In genomic region chr20:50635676-50636600, GRCh38 we compare ENCODE assay signal across 8 cellular contexts. TPM values are rescaled to one million over a fixed set of nuclear protein-coding genes. Genes with fewer than 3 reads are reported as not detected.
DNase-seq lines count a peak whose midpoint lies in the region; ATAC-seq and TF ChIP-seq lines count a peak whose summit lies in the region.

No MANE protein-coding gene starts in this region.

- intact Hi-C loops in Caco-2 (cut with micrococcal nuclease; ENCODE audit: unreplicated experiment), result loop anchor here (2.0 kb wide), 1 partner anchor 27 kb away; no protein-coding TSS in a partner anchor

- no peaks in the 10 kb centered on the region for H3K79me2 ChIP-seq in parathyroid adenoma

- H2AFZ ChIP-seq in parathyroid adenoma, result peak overlapping the region; percentile 69

- DNase-seq in Caco-2 (peak; percentile 92 to 94), HUDEP-2 (lab: John Stamatoyannopoulos, UW; ENCODE audit: unreplicated experiment in 76 of 76) (peak in 65 of 76 experiments; percentile 3 to 77 (median 44)), Peyer's patch (peak; percentile 39 to 80 (median 76)), fibroblast of villous mesenchyme (ENCODE audit: low read depth) (peak; percentile 83)
- DNase-seq in activated T-cell treated with anti-CD3 and anti-CD28 coated beads, Interleukin-2, amount 50 U/mL, for 72 hours, result peak; percentile 70 to 76

- POLR2A ChIA-PET in Caco-2 (lab: Charles Lee), result interaction anchor here (0.6 kb wide), 1 partner anchor 27 kb away, joined by 6 read pairs; no protein-coding TSS in a partner anchor

- H3K4me3 ChIP-seq in Caco-2 (ENCODE audit: low read depth, low read length) (no peak overlapping the region), Peyer's patch (peak overlapping the region in 1 of 4 donors; percentile 4), fibroblast of villous mesenchyme (ENCODE audit: low read depth, low read length) (peak overlapping the region; percentile 34), parathyroid adenoma (ENCODE audit: low read depth, low read length) (peak overlapping the region; percentile 12)

- H3K27me3 Mint-ChIP-seq in Caco-2 (ENCODE audit: insufficient read depth, unreplicated experiment), result no peaks in the 10 kb centered on the region
- H3K27me3 Mint-ChIP-seq in activated T-cell treated with anti-CD3 and anti-CD28 coated beads, Interleukin-2, amount 50 U/mL, for 72 hours (ENCODE audit: low read depth), result peaks cover 4% of the 10 kb centered on the region

- TF ChIP-seq CTCF in Caco-2 (IDR thresholded peaks at IDR 0.05; ENCODE audit: insufficient read depth in 1 of 2, low read depth in 1 of 2, low read length in 1 of 2, severe bottlenecking in 1 of 2, unreplicated experiment in 1 of 2) (peak; percentile 99), Peyer's patch (IDR thresholded peaks at IDR 0.05) (peak; percentile 36 to 86 (median 78)), fibroblast of villous mesenchyme (IDR thresholded peaks at IDR 0.05; ENCODE audit: insufficient read depth, low read depth, low read length) (peak; percentile 94), parathyroid adenoma (IDR thresholded peaks at IDR 0.05) (peak; percentile 94)

- H3K9ac ChIP-seq in parathyroid adenoma, result no peak overlapping the region

- H3K4me1 ChIP-seq in Caco-2 (peaks cover 21% of the 10 kb centered on the region), Peyer's patch (peaks cover 0 to 15% (median 0%) of the 10 kb centered on the region in 4 donors), parathyroid adenoma (peaks cover 17% of the 10 kb centered on the region)

- TF ChIP-seq POLR2A in Peyer's patch (IDR thresholded peaks at IDR 0.05), result no peak

- ATAC-seq in activated T-cell treated with anti-CD3 and anti-CD28 coated beads, Interleukin-2, amount 50 U/mL, for 72 hours (replicated peaks in 1 of 2), result peak; percentile 73 to 75
- ATAC-seq in GM18868 (IDR thresholded peaks at IDR 0.05; ENCODE audit: unreplicated experiment), result no peak
- ATAC-seq in HG03342 (IDR thresholded peaks at IDR 0.05; ENCODE audit: unreplicated experiment), result no peak

- CTCF ChIA-PET in Caco-2 (lab: Charles Lee), result interaction anchor here (0.6 to 3.4 kb wide), 18 partner anchors 10 to 446 kb away, joined by 3 to 32 read pairs (median 4); partner anchors contain the start of genes CEBPB and PARD6B

- peak overlapping the region; percentile 53 for H3K27ac Mint-ChIP-seq in Caco-2 (ENCODE audit: unreplicated experiment)
- H3K27ac Mint-ChIP-seq in activated T-cell treated with anti-CD3 and anti-CD28 coated beads, Interleukin-2, amount 50 U/mL, for 72 hours, result no peak overlapping the region

- H3K27me3 ChIP-seq in Caco-2 (replicated peaks; ENCODE audit: control insufficient read depth, insufficient read depth, low read length) (no peaks in the 10 kb centered on the region), Peyer's patch (no peaks in the 10 kb centered on the region), parathyroid adenoma (ENCODE audit: control insufficient read depth, insufficient read depth, low read length) (no peaks in the 10 kb centered on the region)

- no peaks in the 10 kb centered on the region for H3K36me3 Mint-ChIP-seq in Caco-2 (ENCODE audit: insufficient read depth, unreplicated experiment)
- H3K36me3 Mint-ChIP-seq in activated T-cell treated with anti-CD3 and anti-CD28 coated beads, Interleukin-2, amount 50 U/mL, for 72 hours (ENCODE audit: insufficient read depth in 2 of 2), result no peaks in the 10 kb centered on the region

- H3K27ac ChIP-seq in Peyer's patch, result peak overlapping the region; percentile 10 to 73 (median 34)
- peak overlapping the region; percentile 64 for H3K27ac ChIP-seq in parathyroid adenoma

- no TSS peak for BruUV-seq in Caco-2 (replicated peaks; lab: Mats Ljungman, UMichigan)

- H3K9me3 ChIP-seq in Caco-2, result no peaks in the 10 kb centered on the region
- H3K9me3 ChIP-seq in Peyer's patch, result no peaks in the 10 kb centered on the region
- no peaks in the 10 kb centered on the region for H3K9me3 ChIP-seq in parathyroid adenoma (ENCODE audit: control insufficient read depth, low read length)

- peak overlapping the region; percentile 50 for H3K4me3 Mint-ChIP-seq in Caco-2 (ENCODE audit: unreplicated experiment)
- no peak overlapping the region for H3K4me3 Mint-ChIP-seq in activated T-cell treated with anti-CD3 and anti-CD28 coated beads, Interleukin-2, amount 50 U/mL, for 72 hours

- peak overlapping the region; percentile 61 for H3K4me2 ChIP-seq in parathyroid adenoma (ENCODE audit: low read length)

- H3K36me3 ChIP-seq in Caco-2 (ENCODE audit: control insufficient read depth, insufficient read depth, low read length) (no peaks in the 10 kb centered on the region), Peyer's patch (no peaks in the 10 kb centered on the region), parathyroid adenoma (ENCODE audit: control insufficient read depth, insufficient read depth, low read length) (no peaks in the 10 kb centered on the region)

- H3K4me1 Mint-ChIP-seq in Caco-2 (ENCODE audit: low read depth, unreplicated experiment), result peaks cover 17% of the 10 kb centered on the region
- no peaks in the 10 kb centered on the region for H3K4me1 Mint-ChIP-seq in activated T-cell treated with anti-CD3 and anti-CD28 coated beads, Interleukin-2, amount 50 U/mL, for 72 hours (ENCODE audit: low read depth)

- no peaks in the 10 kb centered on the region for H3K9me3 Mint-ChIP-seq in Caco-2 (ENCODE audit: unreplicated experiment)
- H3K9me3 Mint-ChIP-seq in activated T-cell treated with anti-CD3 and anti-CD28 coated beads, Interleukin-2, amount 50 U/mL, for 72 hours, result no peaks in the 10 kb centered on the region

RNA-seq across cellular contexts. Expression of gene RIPOR3, which starts 55.4 kb away (rescaled TPM):
- total RNA-seq in Caco-2 (2022) (0.18 and 0.67 TPM in 2 replicates), Peyer's patch (10 to 100 TPM in 3 of 4 donors, 1 to 10 TPM in 1; 8.2 to 51.2 (median 20.5) TPM), fibroblast of villous mesenchyme (28.1 and 29.3 TPM in 2 replicates)
- under 1 TPM; 0.14 to 0.23 TPM for total RNA-seq in activated T-cell treated with anti-CD3 and anti-CD28 coated beads, Interleukin-2, amount 50 U/mL, for 72 hours

Comparison
In these comparisons a context has a peak if more than half of its experiments do, and no peak if none do; other contexts are left out.
1. ATAC-seq: peak in activated T-cell treated with anti-CD3 and anti-CD28 coated beads, Interleukin-2, amount 50 U/mL, for 72 hours (2 of 2); none in GM18868 (single experiment) and HG03342 (single experiment).
2. Peak in every context shown above with its lines, with median percentiles within 50 percentile points of each other: DNase-seq and CTCF ChIP-seq.